ENCODE assay signal across 16 cellular contexts in the genomic region with DNA sequence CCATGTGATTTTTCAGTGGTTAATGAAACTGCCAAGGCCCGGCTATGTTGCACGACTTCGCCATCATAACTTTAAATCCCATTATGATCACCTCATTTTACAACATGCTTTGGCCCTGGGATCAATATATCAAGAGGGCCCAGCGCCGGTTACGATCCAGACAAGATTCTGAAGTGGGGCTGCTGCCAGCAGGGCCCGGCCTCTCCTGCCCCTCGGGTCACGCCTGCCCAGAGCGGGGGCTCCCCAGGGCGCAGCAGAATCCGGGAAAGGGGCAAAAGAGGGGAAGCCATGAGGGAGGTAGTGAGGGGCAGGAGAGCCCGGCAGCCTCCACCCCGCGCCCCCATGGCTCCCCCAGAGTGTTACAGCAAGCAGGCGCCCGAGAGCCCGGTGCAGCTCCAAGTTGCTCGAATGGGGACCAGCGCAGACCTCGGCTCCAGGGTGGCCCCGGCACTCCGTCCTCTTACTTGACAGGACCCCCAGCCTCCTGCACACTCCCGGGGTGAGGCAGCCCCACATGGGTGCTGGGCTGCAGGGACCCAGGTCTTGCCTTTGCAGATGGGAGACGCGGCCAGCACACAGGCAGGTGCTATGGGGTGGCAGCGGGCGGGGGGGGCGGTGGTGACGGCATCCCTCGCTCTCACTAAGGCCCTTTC.
A peak's percentile ranks its signal among the peaks of the same experiment; 100 is the strongest.
DNase-seq lines count a peak whose midpoint lies in the region; ATAC-seq and TF ChIP-seq lines count a peak whose summit lies in the region.
"Had no signal": no experiment of that assay in that cellular context is flagged by ENCODE, and none has a peak within 500 bp of the region (broad histone marks: within the 10 kb centered on the region; RNA-seq: fewer than 3 reads in every experiment).

No MANE protein-coding gene starts in this region.

- intact Hi-C loops in natural killer cell (cut with micrococcal nuclease) (no loop called here), left ventricle myocardium inferior (cut with micrococcal nuclease) (no loop called here), aorta (cut with DNase I) (no loop called here), MCF 10A (cut with micrococcal nuclease) (no loop called here)

- H3K4me1 ChIP-seq in left ventricle myocardium inferior, result peaks cover 4% of the 10 kb centered on the region
- H3K4me1 ChIP-seq in aorta (ENCODE audit: control insufficient read depth in 1 of 2, insufficient read depth in 2 of 2, low read length in 2 of 2), result no peaks in the 10 kb centered on the region

- H3K4me3 Mint-ChIP-seq in natural killer cell treated with Interleukin-12 subunit alpha and Interleukin-12 subunit beta and Interleukin-15 and Interleukin-18, amount 100 ng/mL, for 72 hours, result no peak overlapping the region
- H3K4me3 Mint-ChIP-seq in natural killer cell, result no peak overlapping the region
- no peak overlapping the region for H3K4me3 Mint-ChIP-seq in nephron progenitor cell
- no peak overlapping the region for H3K4me3 Mint-ChIP-seq in MCF 10A (ENCODE audit: unreplicated experiment)
- H3K4me3 Mint-ChIP-seq: B cell; CD4-positive, alpha-beta T cell had no signal

- ATAC-seq in natural killer cell treated with Interleukin-12 subunit alpha and Interleukin-12 subunit beta and Interleukin-15 and Interleukin-18, amount 100 ng/mL, for 72 hours, result no peak
- ATAC-seq in natural killer cell, result no peak
- ATAC-seq in aorta (ENCODE audit: low FRiP score), result no peak
- ATAC-seq in HG02678 (IDR thresholded peaks at IDR 0.05; ENCODE audit: unreplicated experiment), result no peak
- ATAC-seq: GM12878 had no signal

- peaks cover 65% of the 10 kb centered on the region for H3K27me3 ChIP-seq in left ventricle myocardium inferior (ENCODE audit: low read depth)
- H3K27me3 ChIP-seq in aorta (ENCODE audit: control insufficient read depth in 1 of 2, insufficient read depth in 2 of 2, low read length in 1 of 2), result no peaks in the 10 kb centered on the region

- POLR2A ChIA-PET in MCF 10A (lab: Yijun Ruan, JAX), result no interaction called here

- H3K4me3 ChIP-seq in left ventricle myocardium inferior (no peak overlapping the region), aorta (ENCODE audit: low read length in 2 of 2) (no peak overlapping the region)
- H3K4me3 ChIP-seq: GM12878, GM23248 had no signal

- H3K4me1 Mint-ChIP-seq in natural killer cell treated with Interleukin-12 subunit alpha and Interleukin-12 subunit beta and Interleukin-15 and Interleukin-18, amount 100 ng/mL, for 72 hours (ENCODE audit: low read depth in 2 of 2), result no peaks in the 10 kb centered on the region
- H3K4me1 Mint-ChIP-seq in natural killer cell (no peaks in the 10 kb centered on the region), nephron progenitor cell (peaks cover 39% of the 10 kb centered on the region), MCF 10A (ENCODE audit: insufficient read depth, unreplicated experiment) (no peaks in the 10 kb centered on the region)
- H3K4me1 Mint-ChIP-seq: B cell had no signal

- DNase-seq in natural killer cell treated with Interleukin-12 subunit alpha and Interleukin-12 subunit beta and Interleukin-15 and Interleukin-18, amount 100 ng/mL, for 72 hours (ENCODE audit: low spot score), result peak; percentile 39
- DNase-seq in natural killer cell (no peak), left ventricle myocardium inferior (peak; percentile 10), nephron progenitor cell (peak; percentile 4), aorta (peak; percentile 37 to 65), MCF 10A (ENCODE audit: unreplicated experiment) (no peak)
- DNase-seq in NK-92 treated with Interleukin-12 subunit alpha and Interleukin-12 subunit beta, amount 100 ng/mL, for 24 hours (lab: John Stamatoyannopoulos, UW), result no peak
- DNase-seq: C1 segment of cervical spinal cord; Calu3; CD4-positive, alpha-beta T cell; DMS79; GM23248; H7 had no signal

- no peaks in the 10 kb centered on the region for H3K36me3 Mint-ChIP-seq in natural killer cell treated with Interleukin-12 subunit alpha and Interleukin-12 subunit beta and Interleukin-15 and Interleukin-18, amount 100 ng/mL, for 72 hours
- no peaks in the 10 kb centered on the region for H3K36me3 Mint-ChIP-seq in natural killer cell
- H3K36me3 Mint-ChIP-seq in nephron progenitor cell (ENCODE audit: low read depth), result no peaks in the 10 kb centered on the region
- H3K36me3 Mint-ChIP-seq in MCF 10A (ENCODE audit: insufficient read depth, unreplicated experiment), result no peaks in the 10 kb centered on the region

- H3K27ac Mint-ChIP-seq in natural killer cell treated with Interleukin-12 subunit alpha and Interleukin-12 subunit beta and Interleukin-15 and Interleukin-18, amount 100 ng/mL, for 72 hours, result no peak overlapping the region
- no peak overlapping the region for H3K27ac Mint-ChIP-seq in natural killer cell
- H3K27ac Mint-ChIP-seq in nephron progenitor cell, result no peak overlapping the region
- no peak overlapping the region for H3K27ac Mint-ChIP-seq in MCF 10A (ENCODE audit: low read depth, unreplicated experiment)
- H3K27ac Mint-ChIP-seq: CD4-positive, alpha-beta T cell had no signal

- H3K27ac ChIP-seq in left ventricle myocardium inferior (replicated peaks) (no peak overlapping the region), aorta (ENCODE audit: low read depth in 1 of 2, low read length in 2 of 2) (no peak overlapping the region)
- H3K27ac ChIP-seq: GM23248 had no signal

- CTCF ChIA-PET in MCF 10A (lab: Yijun Ruan, JAX), result no interaction called here

- H3K9me3 Mint-ChIP-seq in natural killer cell treated with Interleukin-12 subunit alpha and Interleukin-12 subunit beta and Interleukin-15 and Interleukin-18, amount 100 ng/mL, for 72 hours, result no peaks in the 10 kb centered on the region
- H3K9me3 Mint-ChIP-seq in natural killer cell (no peaks in the 10 kb centered on the region), nephron progenitor cell (no peaks in the 10 kb centered on the region), MCF 10A (ENCODE audit: unreplicated experiment) (no peaks in the 10 kb centered on the region)
- H3K9me3 Mint-ChIP-seq: CD4-positive, alpha-beta T cell had no signal

- H3K9me3 ChIP-seq in left ventricle myocardium inferior (replicated peaks) (no peaks in the 10 kb centered on the region), aorta (ENCODE audit: control insufficient read depth, low read length) (no peaks in the 10 kb centered on the region)

- no peaks in the 10 kb centered on the region for H3K36me3 ChIP-seq in left ventricle myocardium inferior
- no peaks in the 10 kb centered on the region for H3K36me3 ChIP-seq in aorta (ENCODE audit: control insufficient read depth in 1 of 2, insufficient read depth in 2 of 2, low read length in 1 of 2)

- BruUV-seq in MCF 10A (replicated peaks; lab: Mats Ljungman, UMichigan), result no TSS peak

- peaks cover 0 to 2% of the 10 kb centered on the region in 2 donors for H3K27me3 Mint-ChIP-seq in natural killer cell treated with Interleukin-12 subunit alpha and Interleukin-12 subunit beta and Interleukin-15 and Interleukin-18, amount 100 ng/mL, for 72 hours
- H3K27me3 Mint-ChIP-seq in natural killer cell (ENCODE audit: low read depth in 2 of 2), result peaks cover 0 to 5% of the 10 kb centered on the region in 2 donors
- peaks cover 41% of the 10 kb centered on the region for H3K27me3 Mint-ChIP-seq in nephron progenitor cell (ENCODE audit: low read depth, poor library complexity)
- H3K27me3 Mint-ChIP-seq in MCF 10A (ENCODE audit: insufficient read depth, unreplicated experiment), result peaks cover 14% of the 10 kb centered on the region

- 88 to 91% methylated on average over 31 of the region's 31 CpGs for WGBS in aorta, 2 donors

- no peak for TF ChIP-seq CTCF in natural killer cell (IDR thresholded peaks at IDR 0.05)
- no peak for TF ChIP-seq CTCF in left ventricle myocardium inferior (IDR thresholded peaks at IDR 0.05; ENCODE audit: borderline replicate concordance)
- TF ChIP-seq CTCF in nephron progenitor cell (IDR thresholded peaks at IDR 0.05), result no peak
- no peak for TF ChIP-seq CTCF in MCF 10A (IDR thresholded peaks at IDR 0.05; ENCODE audit: unreplicated experiment)

Comparison
In these comparisons a context has a peak if more than half of its experiments do, and no peak if none do; other contexts are left out.
1. DNase-seq: peak in natural killer cell treated with Interleukin-12 subunit alpha and Interleukin-12 subunit beta and Interleukin-15 and Interleukin-18, amount 100 ng/mL, for 72 hours (single experiment), left ventricle myocardium inferior (single experiment), nephron progenitor cell (single experiment) and aorta (2 of 2); none in natural killer cell (single experiment), MCF 10A (single experiment) and NK-92 treated with Interleukin-12 subunit alpha and Interleukin-12 subunit beta, amount 100 ng/mL, for 24 hours (single experiment).